16 cellular contexts compared by ENCODE assay signal in genomic region chr7:150381096-150381495, GRCh38. TPM values are rescaled to one million over a fixed set of nuclear protein-coding genes. Genes with fewer than 3 reads are reported as not detected.
DNase-seq lines count a peak whose midpoint lies in the region; ATAC-seq and TF ChIP-seq lines count a peak whose summit lies in the region.
"Had no signal": no experiment of that assay in that cellular context is flagged by ENCODE, and none has a peak within 500 bp of the region (broad histone marks: within the 10 kb centered on the region; RNA-seq: fewer than 3 reads in every experiment).

No MANE protein-coding gene starts in this region.

- TF ChIP-seq POLR2A in sigmoid colon (IDR thresholded peaks at IDR 0.05), result no peak
- TF ChIP-seq POLR2A in gastrocnemius medialis (IDR thresholded peaks at IDR 0.05), result no peak

- no peak for DNase-seq in GM06990 (ENCODE audit: extremely low read depth, insufficient read length)
- DNase-seq in NCI-H526 treated with DMSO at 0.1 percent for 48 hours (lab: John Stamatoyannopoulos, UW), result peak; percentile 45
- DNase-seq in glutamatergic neuron, result no peak
- DNase-seq in sigmoid colon, result peak; percentile 60
- no peak for DNase-seq in stimulated activated naive CD8-positive, alpha-beta T cell treated with anti-CD3 and anti-CD28 coated beads, Interleukin-15, amount 100 ng/mL, for 72 hours
- no peak for DNase-seq in gastrocnemius medialis
- DNase-seq: activated T-cell treated with anti-CD3 and anti-CD28 coated beads, Interleukin-2, amount 50 U/mL, for 1 hour; amygdala; CD8-positive, alpha-beta memory T cell; GF-D8; NCI-H187 treated with DMSO at 0.1 percent for 48 hours; stimulated activated CD4-positive, alpha-beta T cell treated with anti-CD3 and anti-CD28 coated beads, Interleukin-4, amount 100 ng/mL, for 24 hours; stimulated activated naive CD8-positive, alpha-beta T cell treated with anti-CD3 and anti-CD28 coated beads, Interleukin-15, Interleukin-2, amounts not matched to agents 100 U/mL and 50 U/mL, for 24 hours had no signal

- 33 to 73% methylated on average over 9 of the region's 9 CpGs for WGBS in sigmoid colon, 2 donors

- H3K9me3 ChIP-seq in sigmoid colon (no peaks in the 10 kb centered on the region), gastrocnemius medialis (no peaks in the 10 kb centered on the region)

- peak overlapping the region; percentile 97 for H3K4me3 Mint-ChIP-seq in glutamatergic neuron (ENCODE audit: unreplicated experiment)
- H3K4me3 Mint-ChIP-seq in stimulated activated naive CD8-positive, alpha-beta T cell treated with anti-CD3 and anti-CD28 coated beads, Interleukin-15, amount 100 ng/mL, for 72 hours, result no peak overlapping the region

- peaks cover 18% of the 10 kb centered on the region for H3K9me3 Mint-ChIP-seq in glutamatergic neuron (ENCODE audit: unreplicated experiment)
- H3K9me3 Mint-ChIP-seq in stimulated activated naive CD8-positive, alpha-beta T cell treated with anti-CD3 and anti-CD28 coated beads, Interleukin-15, amount 100 ng/mL, for 72 hours, result no peaks in the 10 kb centered on the region
- H3K9me3 Mint-ChIP-seq: CD8-positive, alpha-beta memory T cell had no signal

- H3K27ac Mint-ChIP-seq in glutamatergic neuron (ENCODE audit: unreplicated experiment), result peak overlapping the region; percentile 76
- H3K27ac Mint-ChIP-seq in stimulated activated naive CD8-positive, alpha-beta T cell treated with anti-CD3 and anti-CD28 coated beads, Interleukin-15, amount 100 ng/mL, for 72 hours, result no peak overlapping the region

- no peaks in the 10 kb centered on the region for H3K27me3 ChIP-seq in GM06990 (replicated peaks; ENCODE audit: control insufficient read depth, insufficient read depth, low read length)
- no peaks in the 10 kb centered on the region for H3K27me3 ChIP-seq in sigmoid colon
- no peaks in the 10 kb centered on the region for H3K27me3 ChIP-seq in gastrocnemius medialis

- TF ChIP-seq EP300 in sigmoid colon (IDR thresholded peaks at IDR 0.05), result no peak

- in situ Hi-C loops in gastrocnemius medialis (cut with MboI; ENCODE audit: low sequenced_read_pairs in 4 of 4), result no loop called here

- ATAC-seq in stimulated activated naive CD8-positive, alpha-beta T cell treated with anti-CD3 and anti-CD28 coated beads, Interleukin-15, amount 100 ng/mL, for 72 hours, result no peak
- ATAC-seq in gastrocnemius medialis, result no peak
- ATAC-seq in HG02678 (IDR thresholded peaks at IDR 0.05; ENCODE audit: unreplicated experiment), result no peak
- ATAC-seq: stimulated activated naive CD8-positive, alpha-beta T cell treated with anti-CD3 and anti-CD28 coated beads, Interleukin-15, Interleukin-2, amounts not matched to agents 100 U/mL and 50 U/mL, for 24 hours had no signal

- H3K36me3 ChIP-seq in GM06990 (ENCODE audit: control insufficient read depth, insufficient read depth, low read length) (peaks cover 2% of the 10 kb centered on the region), sigmoid colon (no peaks in the 10 kb centered on the region), gastrocnemius medialis (no peaks in the 10 kb centered on the region)

- peaks cover 0 to 61% (median 36%) of the 10 kb centered on the region in 4 donors for H3K4me1 ChIP-seq in sigmoid colon
- peaks cover 24 to 28% of the 10 kb centered on the region in 2 donors for H3K4me1 ChIP-seq in gastrocnemius medialis

- H3K27me3 Mint-ChIP-seq in glutamatergic neuron (ENCODE audit: unreplicated experiment), result peaks cover 14% of the 10 kb centered on the region
- H3K27me3 Mint-ChIP-seq in stimulated activated naive CD8-positive, alpha-beta T cell treated with anti-CD3 and anti-CD28 coated beads, Interleukin-15, amount 100 ng/mL, for 72 hours, result no peaks in the 10 kb centered on the region

- intact Hi-C loops in sigmoid colon (cut with DNase I), result no loop called here
- intact Hi-C loops in gastrocnemius medialis (cut with DNase I; ENCODE audit: low total_unique reads), result no loop called here

- H3K27ac ChIP-seq in sigmoid colon (peak overlapping the region in 3 of 4 donors; percentile 1 to 93 (median 27)), gastrocnemius medialis (no peak overlapping the region)
- H3K27ac ChIP-seq: SK-N-MC had no signal

- H3K36me3 Mint-ChIP-seq in glutamatergic neuron (ENCODE audit: unreplicated experiment), result no peaks in the 10 kb centered on the region

- H3K4me1 Mint-ChIP-seq in glutamatergic neuron (ENCODE audit: low read depth, unreplicated experiment), result peaks cover 53% of the 10 kb centered on the region
- H3K4me1 Mint-ChIP-seq in stimulated activated naive CD8-positive, alpha-beta T cell treated with anti-CD3 and anti-CD28 coated beads, Interleukin-15, amount 100 ng/mL, for 72 hours, result peaks cover 63% of the 10 kb centered on the region

- H3K4me3 ChIP-seq in GM06990 (replicated peaks; ENCODE audit: low read depth, low read length) (peak overlapping the region; percentile 86), sigmoid colon (no peak overlapping the region), gastrocnemius medialis (no peak overlapping the region)

- no peak for TF ChIP-seq CTCF in GM06990 (IDR thresholded peaks at IDR 0.05; ENCODE audit: insufficient read depth, low read length, poor library complexity, severe bottlenecking)
- TF ChIP-seq CTCF in glutamatergic neuron (IDR thresholded peaks at IDR 0.05; ENCODE audit: partially characterized antibody, unreplicated experiment), result no peak
- no peak for TF ChIP-seq CTCF in sigmoid colon (IDR thresholded peaks at IDR 0.05)
- TF ChIP-seq CTCF in gastrocnemius medialis (IDR thresholded peaks at IDR 0.05 in 4 of 5, conservative IDR thresholded peaks at IDR 0.05 in 1 of 5), result no peak

RNA-seq across cellular contexts. Expression of gene ZNF775, which starts 2.0 kb away (rescaled TPM):
- total RNA-seq in glutamatergic neuron (ENCODE audit: unreplicated experiment), result 20.5 TPM
- total RNA-seq in sigmoid colon, result 10 to 100 TPM in 1 of 4 donors, 1 to 10 TPM in 3; 6.1 to 10.7 (median 6.9) TPM
- polyA plus RNA-seq in sigmoid colon, result 1 to 10 TPM; 3.0 to 6.1 (median 5.4) TPM
- 1 to 10 TPM; 3.1 to 7.5 (median 3.3) TPM for total RNA-seq in gastrocnemius medialis

RNA-seq across cellular contexts. Expression of gene REPIN1, which starts 12.5 kb away (rescaled TPM):
- 146 TPM for total RNA-seq in glutamatergic neuron (ENCODE audit: unreplicated experiment)
- total RNA-seq in sigmoid colon, result 10 to 100 TPM; 56.3 to 63.7 (median 57.0) TPM
- 100 to 1,000 TPM in 1 of 3 donors, 10 to 100 TPM in 2; 50.9 to 131 (median 52.3) TPM for polyA plus RNA-seq in sigmoid colon
- total RNA-seq in gastrocnemius medialis, result 100 to 1,000 TPM; 115 to 332 (median 159) TPM

RNA-seq across cellular contexts. Expression of gene RARRES2, which starts 39.7 kb away (rescaled TPM):
- total RNA-seq in glutamatergic neuron (ENCODE audit: unreplicated experiment) (0.86 TPM), sigmoid colon (100 to 1,000 TPM; 257 to 447 (median 388) TPM), gastrocnemius medialis (10 to 100 TPM in 1 of 4 donors, 1 to 10 TPM in 3; 4.7 to 14.3 (median 6.5) TPM)
- 100 to 1,000 TPM in 2 of 3 donors, 10 to 100 TPM in 1; 28.9 to 289 (median 132) TPM for polyA plus RNA-seq in sigmoid colon
- total RNA-seq: CD8-positive, alpha-beta memory T cell; mononuclear cell had no signal
- polyA plus RNA-seq: CD8-positive, alpha-beta memory T cell had no signal

RNA-seq across cellular contexts. Expression of gene ACTR3C, which starts 57.8 kb away (rescaled TPM):
- total RNA-seq in glutamatergic neuron (ENCODE audit: unreplicated experiment) (not detected), sigmoid colon (10 to 100 TPM in 1 of 4 donors, 1 to 10 TPM in 3; 2.9 to 13.3 (median 8.3) TPM), gastrocnemius medialis (1 to 10 TPM in 2 of 4 donors, under 1 TPM in 1, not detected in 1; 0.27 to 2.7 (median 1.1) TPM)
- 10 to 100 TPM in 1 of 3 donors, 1 to 10 TPM in 2; 3.6 to 12.4 (median 5.3) TPM for polyA plus RNA-seq in sigmoid colon

RNA-seq across cellular contexts. Expression of gene LRRC61, which starts 57.9 kb away (rescaled TPM):
- total RNA-seq in glutamatergic neuron (ENCODE audit: unreplicated experiment) (10.2 TPM), sigmoid colon (10 to 100 TPM; 10.3 to 14.0 (median 11.0) TPM), gastrocnemius medialis (1 to 10 TPM in 3 of 4 donors, under 1 TPM in 1; 0.62 to 6.8 (median 1.9) TPM)
- 10 to 100 TPM in 2 of 3 donors, 1 to 10 TPM in 1; 4.4 to 18.6 (median 10.8) TPM for polyA plus RNA-seq in sigmoid colon

Comparison
In these comparisons a context has a peak if more than half of its experiments do, and no peak if none do; other contexts are left out.
1. DNase-seq: peak in NCI-H526 treated with DMSO at 0.1 percent for 48 hours (single experiment) and sigmoid colon (single experiment); none in GM06990 (single experiment), glutamatergic neuron (single experiment), stimulated activated naive CD8-positive, alpha-beta T cell treated with anti-CD3 and anti-CD28 coated beads, Interleukin-15, amount 100 ng/mL, for 72 hours (0 of 2) and gastrocnemius medialis (0 of 2).
2. H3K27ac ChIP-seq: peak in sigmoid colon (3 of 4); none in gastrocnemius medialis (0 of 4).
3. RNA of gene RARRES2, which starts 39.7 kb away (total RNA-seq): 257 to 447 TPM in sigmoid colon; 4.7 to 14.3 TPM in gastrocnemius medialis and 0.86 TPM in glutamatergic neuron (single experiment); every median in the first group is over 10 times any median in the second.